In genomic region chr20:157154-157553, GRCh38 we compare ENCODE assay signal across 16 cellular contexts.
DNase-seq lines count a peak whose midpoint lies in the region.
"Had no signal": no experiment of that assay in that cellular context is flagged by ENCODE, and none has a peak within 500 bp of the region (broad histone marks: within the 10 kb centered on the region; RNA-seq: fewer than 3 reads in every experiment).

TSS of gene DEFB127 (plus strand) at chr20:157454. CDS start at chr20:157545, 91 bp downstream.

- DNase-seq in NCI-H524 (lab: John Stamatoyannopoulos, UW): peak; percentile 8 to 57
- DNase-seq in NCI-H524 treated with DMSO at 0.1 percent for 48 hours (lab: John Stamatoyannopoulos, UW): no peak
- peak; percentile 32 for DNase-seq in left kidney (ENCODE audit: low read depth, low spot score)
- DNase-seq in activated T-cell treated with anti-CD3 and anti-CD28 coated beads, Interleukin-2, amount 50 U/mL, for 1 hour: no peak
- DNase-seq in COLO668 (lab: John Stamatoyannopoulos, UW; ENCODE audit: unreplicated experiment): no peak
- DNase-seq: AML-193; CD4-positive, alpha-beta T cell; CD8-positive, alpha-beta T cell; COR-L47; DMS 273 treated with DMSO at 0.1 percent for 48 hours; DMS153; DMS53; DMS79; DND-41; EL; GDM1 had no signal

Comparison
In these comparisons a context has a peak if more than half of its experiments do, and no peak if none do; other contexts are left out.
1. DNase-seq: peak in NCI-H524 (2 of 2) and left kidney (single experiment); none in NCI-H524 treated with DMSO at 0.1 percent for 48 hours (single experiment), activated T-cell treated with anti-CD3 and anti-CD28 coated beads, Interleukin-2, amount 50 U/mL, for 1 hour (single experiment) and COLO668 (single experiment).